In genomic region chr5:66558562-66558961, GRCh38 we compare ENCODE assay signal across 11 cellular contexts. TPM values are rescaled to one million over a fixed set of nuclear protein-coding genes. Genes with fewer than 3 reads are reported as not detected.
DNase-seq lines count a peak whose midpoint lies in the region; ATAC-seq lines count a peak whose summit lies in the region.
"Had no signal": no experiment of that assay in that cellular context is flagged by ENCODE, and none has a peak within 500 bp of the region (broad histone marks: within the 10 kb centered on the region; RNA-seq: fewer than 3 reads in every experiment).

No MANE protein-coding gene starts in this region.

- H3K36me3 ChIP-seq in naive thymus-derived CD4-positive, alpha-beta T cell (ENCODE audit: control insufficient read depth in 2 of 3, insufficient read depth in 3 of 3, low read length in 3 of 3): no peaks in the 10 kb centered on the region

- H3K4me1 ChIP-seq in naive thymus-derived CD4-positive, alpha-beta T cell (ENCODE audit: control insufficient read depth in 2 of 2, insufficient read depth in 2 of 2, low read length in 2 of 2): peaks cover 0 to 5% of the 10 kb centered on the region in 2 donors

- POLR2A ChIA-PET in naive thymus-derived CD4-positive, alpha-beta T cell (lab: Charles Lee): no interaction called here

- H3K27ac Mint-ChIP-seq in activated CD4-positive, alpha-beta T cell treated with anti-CD3 and anti-CD28 coated beads, Interleukin-2, amount 10 ng/mL, durations not matched to agents 24 days and 14 days: peak overlapping the region; percentile 64
- peak overlapping the region in 1 of 9 donors; percentile 75 for H3K27ac Mint-ChIP-seq in naive thymus-derived CD4-positive, alpha-beta T cell

- peaks cover 2% of the 10 kb centered on the region for H3K27me3 Mint-ChIP-seq in activated CD4-positive, alpha-beta T cell treated with anti-CD3 and anti-CD28 coated beads, Interleukin-2, amount 10 ng/mL, durations not matched to agents 24 days and 14 days
- peaks cover 0 to 23% (median 0%) of the 10 kb centered on the region in 5 donors for H3K27me3 Mint-ChIP-seq in naive thymus-derived CD4-positive, alpha-beta T cell

- ATAC-seq in GM21381 (IDR thresholded peaks at IDR 0.05; ENCODE audit: unreplicated experiment): peak; percentile 48
- ATAC-seq in HG03442 (IDR thresholded peaks at IDR 0.05; ENCODE audit: unreplicated experiment): peak; percentile 46
- ATAC-seq in naive thymus-derived CD4-positive, alpha-beta T cell: peak; percentile 32

- CTCF ChIA-PET in naive thymus-derived CD4-positive, alpha-beta T cell (lab: Charles Lee): no interaction called here

- peak; percentile 85 for DNase-seq in activated CD4-positive, alpha-beta T cell treated with anti-CD3 and anti-CD28 coated beads, Interleukin-2, amount 10 ng/mL, durations not matched to agents 24 days and 14 days
- no peak for DNase-seq in activated CD4-positive, alpha-beta T cell treated with anti-CD3 and anti-CD28 coated beads for 4 hours
- peak in 1 of 9 donors; percentile 33 for DNase-seq in naive thymus-derived CD4-positive, alpha-beta T cell
- DNase-seq in NCI-H345 (lab: John Stamatoyannopoulos, UW) (no peak), hypothalamus (lab: John Stamatoyannopoulos, UW) (no peak), NCI-H82 (lab: John Stamatoyannopoulos, UW) (no peak)
- DNase-seq: activated effector memory CD4-positive, alpha-beta T cell treated with Interleukin-2 at 50 U/mL for 16 hours; kidney had no signal

- no peaks in the 10 kb centered on the region for H3K9me3 ChIP-seq in naive thymus-derived CD4-positive, alpha-beta T cell (ENCODE audit: control insufficient read depth in 2 of 3, low read length in 3 of 3)

- no peaks in the 10 kb centered on the region for H3K36me3 Mint-ChIP-seq in activated CD4-positive, alpha-beta T cell treated with anti-CD3 and anti-CD28 coated beads, Interleukin-2, amount 10 ng/mL, durations not matched to agents 24 days and 14 days (ENCODE audit: low read depth)
- H3K36me3 Mint-ChIP-seq in naive thymus-derived CD4-positive, alpha-beta T cell: peaks cover 0 to 4% (median 0%) of the 10 kb centered on the region in 5 donors

- no peak overlapping the region for H3K27ac ChIP-seq in naive thymus-derived CD4-positive, alpha-beta T cell (ENCODE audit: low read depth, low read length)
- H3K27ac ChIP-seq: HL-60 had no signal

- peaks cover 25% of the 10 kb centered on the region for H3K4me1 Mint-ChIP-seq in activated CD4-positive, alpha-beta T cell treated with anti-CD3 and anti-CD28 coated beads, Interleukin-2, amount 10 ng/mL, durations not matched to agents 24 days and 14 days
- peaks cover 0 to 26% (median 0%) of the 10 kb centered on the region in 7 donors for H3K4me1 Mint-ChIP-seq in naive thymus-derived CD4-positive, alpha-beta T cell

- intact Hi-C loops in activated CD4-positive, alpha-beta T cell treated with anti-CD3 and anti-CD28 coated beads, Interleukin-2, amount 10 ng/mL, durations not matched to agents 24 days and 14 days (cut with micrococcal nuclease): loop anchor here (10.0 kb wide), 4 partner anchors 266 to 646 kb away; no protein-coding TSS in a partner anchor
- intact Hi-C loops in naive thymus-derived CD4-positive, alpha-beta T cell (cut with micrococcal nuclease): loop anchor here in 1 of 2 donors (2.0 to 10.0 kb wide), 3 partner anchors 38 to 609 kb away; partner anchors contain the start of gene MAST4

- H3K9me3 Mint-ChIP-seq in activated CD4-positive, alpha-beta T cell treated with anti-CD3 and anti-CD28 coated beads, Interleukin-2, amount 10 ng/mL, durations not matched to agents 24 days and 14 days: peaks cover 9% of the 10 kb centered on the region
- H3K9me3 Mint-ChIP-seq in naive thymus-derived CD4-positive, alpha-beta T cell: peaks cover 0 to 19% (median 5%) of the 10 kb centered on the region in 11 donors

- no peak overlapping the region for H3K4me3 ChIP-seq in naive thymus-derived CD4-positive, alpha-beta T cell (ENCODE audit: low read length)

- peaks cover 0 to 3% of the 10 kb centered on the region in 2 donors for H3K27me3 ChIP-seq in naive thymus-derived CD4-positive, alpha-beta T cell (ENCODE audit: control insufficient read depth in 2 of 2, insufficient read depth in 2 of 2, low read length in 2 of 2)

- no peak overlapping the region for H3K4me3 Mint-ChIP-seq in activated CD4-positive, alpha-beta T cell treated with anti-CD3 and anti-CD28 coated beads, Interleukin-2, amount 10 ng/mL, durations not matched to agents 24 days and 14 days
- H3K4me3 Mint-ChIP-seq in naive thymus-derived CD4-positive, alpha-beta T cell: no peak overlapping the region

RNA-seq across cellular contexts. Expression of gene MAST4, which starts 37.6 kb away (rescaled TPM):
- 16.1 and 18.3 TPM in 2 replicates for total RNA-seq in activated CD4-positive, alpha-beta T cell treated with anti-CD3 and anti-CD28 coated beads, Interleukin-2, amount 10 ng/mL, durations not matched to agents 24 days and 14 days
- 10 to 100 TPM; 25.1 to 39.0 (median 30.9) TPM for total RNA-seq in naive thymus-derived CD4-positive, alpha-beta T cell
- polyA plus RNA-seq in naive thymus-derived CD4-positive, alpha-beta T cell: 10 to 100 TPM; 11.3 to 21.7 TPM
